ENCODE assay signal across 31 cellular contexts in genomic region chr16:64543401-64543800, GRCh38.
"Had no signal": no experiment of that assay in that cellular context is flagged by ENCODE, and none has a peak within 500 bp of the region (broad histone marks: within the 10 kb centered on the region; RNA-seq: fewer than 3 reads in every experiment).

No MANE protein-coding gene starts in this region.

- H3K27me3 ChIP-seq: brain microvascular endothelial cell, heart right ventricle, neural progenitor cell, sigmoid colon, stomach, thyroid gland had no signal

- DNase-seq: activated CD4-positive, alpha-beta T cell treated with anti-CD3 and anti-CD28 coated beads for 48 hours; activated CD4-positive, alpha-beta T cell treated with anti-CD3 and anti-CD28 coated beads, Interleukin-2, amount 50 U/mL, for 48 hours; activated CD8-positive, alpha-beta memory T cell treated with anti-CD3 and anti-CD28 coated beads, Interleukin-2, amount 50 U/mL, for 48 hours; activated gamma-delta T cell; activated naive CD4-positive, alpha-beta T cell treated with anti-CD3 and anti-CD28 coated beads, Interleukin-2, amount 10 ng/mL, durations not matched to agents 7 days and 5 days; activated naive CD8-positive, alpha-beta T cell treated with anti-CD3 and anti-CD28 coated beads, Interleukin-2, amount 10 ng/mL, durations not matched to agents 7 days and 5 days; activated T-cell treated with anti-CD3 and anti-CD28 coated beads, Interleukin-2, amount 50 U/mL, for 24 hours; amniotic stem cell; brain microvascular endothelial cell; endodermal cell; foreskin melanocyte; heart right ventricle; midbrain; naive thymus-derived CD8-positive, alpha-beta T cell; occipital lobe; psoas muscle; sigmoid colon; stimulated activated CD4-positive, alpha-beta T cell treated with anti-CD3 and anti-CD28 coated beads, Interleukin-1b, Interleukin-23, amount 100 ng/mL, for 48 hours; stimulated activated CD4-positive, alpha-beta T cell treated with anti-CD3 and anti-CD28 coated beads, Interleukin-4, amount 100 ng/mL, for 4 hours; stimulated activated CD8-positive, alpha-beta memory T cell treated with anti-CD3 and anti-CD28 coated beads, Interleukin-4, amount 100 ng/mL, for 48 hours; stomach; T1000; thyroid gland; WERI-Rb-1 had no signal

- H3K27me3 Mint-ChIP-seq: activated naive CD4-positive, alpha-beta T cell treated with anti-CD3 and anti-CD28 coated beads, Interleukin-2, amount 10 ng/mL, durations not matched to agents 7 days and 5 days; activated naive CD8-positive, alpha-beta T cell treated with anti-CD3 and anti-CD28 coated beads, Interleukin-2, amount 10 ng/mL, durations not matched to agents 7 days and 5 days; activated T-cell treated with anti-CD3 and anti-CD28 coated beads, Interleukin-2, amount 50 U/mL, for 24 hours; memory B cell; naive thymus-derived CD8-positive, alpha-beta T cell; stimulated activated memory B cell treated with anti-CD40 and anti-IgM and Interleukin-4, amounts not matched to agents 10 μg/mL and 1 μg/mL and 100 μg/mL, for 72 hours had no signal

- H2AFZ ChIP-seq: neural progenitor cell, parathyroid adenoma had no signal

- H3K4me1 Mint-ChIP-seq: activated naive CD4-positive, alpha-beta T cell treated with anti-CD3 and anti-CD28 coated beads, Interleukin-2, amount 10 ng/mL, durations not matched to agents 7 days and 5 days; activated naive CD8-positive, alpha-beta T cell treated with anti-CD3 and anti-CD28 coated beads, Interleukin-2, amount 10 ng/mL, durations not matched to agents 7 days and 5 days; endodermal cell; memory B cell; naive thymus-derived CD8-positive, alpha-beta T cell; stimulated activated memory B cell treated with anti-CD40 and anti-IgM and Interleukin-4, amounts not matched to agents 10 μg/mL and 1 μg/mL and 100 μg/mL, for 72 hours had no signal

- H3K9me3 ChIP-seq: psoas muscle, sigmoid colon, stomach, thyroid gland had no signal

- H3K27ac Mint-ChIP-seq: activated naive CD4-positive, alpha-beta T cell treated with anti-CD3 and anti-CD28 coated beads, Interleukin-2, amount 10 ng/mL, durations not matched to agents 7 days and 5 days; activated naive CD8-positive, alpha-beta T cell treated with anti-CD3 and anti-CD28 coated beads, Interleukin-2, amount 10 ng/mL, durations not matched to agents 7 days and 5 days; activated T-cell treated with anti-CD3 and anti-CD28 coated beads, Interleukin-2, amount 50 U/mL, for 24 hours; endodermal cell; memory B cell; naive thymus-derived CD8-positive, alpha-beta T cell; neural progenitor cell; stimulated activated memory B cell treated with anti-CD40 and anti-IgM and Interleukin-4, amounts not matched to agents 10 μg/mL and 1 μg/mL and 100 μg/mL, for 72 hours had no signal

- H3K4me2 ChIP-seq: neural progenitor cell, smooth muscle cell had no signal

- H3K4me3 ChIP-seq: heart right ventricle, neural progenitor cell, psoas muscle, sigmoid colon, smooth muscle cell, stomach, thyroid gland had no signal

- H3K36me3 ChIP-seq: brain microvascular endothelial cell, heart right ventricle, sigmoid colon, stomach, thyroid gland, WERI-Rb-1 had no signal

- H3K79me2 ChIP-seq: parathyroid adenoma had no signal

- ATAC-seq: activated CD4-positive, CD25-positive, alpha-beta regulatory T cell treated with anti-CD3 and anti-CD28 coated beads, Interleukin-2, amount 50 U/mL, for 24 hours; esophagus mucosa; heart right ventricle; naive thymus-derived CD8-positive, alpha-beta T cell; psoas muscle; stimulated activated memory B cell treated with anti-CD40 and anti-IgM and Interleukin-4, amounts not matched to agents 10 μg/mL and 1 μg/mL and 100 μg/mL, for 72 hours had no signal

- H3K9ac ChIP-seq: neural progenitor cell, parathyroid adenoma had no signal

- H3K4me1 ChIP-seq: heart right ventricle, parathyroid adenoma, psoas muscle, sigmoid colon, stomach, thyroid gland had no signal

- H3K36me3 Mint-ChIP-seq: activated naive CD4-positive, alpha-beta T cell treated with anti-CD3 and anti-CD28 coated beads, Interleukin-2, amount 10 ng/mL, durations not matched to agents 7 days and 5 days; activated naive CD8-positive, alpha-beta T cell treated with anti-CD3 and anti-CD28 coated beads, Interleukin-2, amount 10 ng/mL, durations not matched to agents 7 days and 5 days; memory B cell; neural progenitor cell; stimulated activated memory B cell treated with anti-CD40 and anti-IgM and Interleukin-4, amounts not matched to agents 10 μg/mL and 1 μg/mL and 100 μg/mL, for 72 hours had no signal

- H3K4me3 Mint-ChIP-seq: activated naive CD4-positive, alpha-beta T cell treated with anti-CD3 and anti-CD28 coated beads, Interleukin-2, amount 10 ng/mL, durations not matched to agents 7 days and 5 days; activated naive CD8-positive, alpha-beta T cell treated with anti-CD3 and anti-CD28 coated beads, Interleukin-2, amount 10 ng/mL, durations not matched to agents 7 days and 5 days; activated T-cell treated with anti-CD3 and anti-CD28 coated beads, Interleukin-2, amount 50 U/mL, for 24 hours; endodermal cell; memory B cell; naive thymus-derived CD8-positive, alpha-beta T cell; neural progenitor cell; stimulated activated memory B cell treated with anti-CD40 and anti-IgM and Interleukin-4, amounts not matched to agents 10 μg/mL and 1 μg/mL and 100 μg/mL, for 72 hours had no signal

- H3K27ac ChIP-seq: brain microvascular endothelial cell, heart right ventricle, neural progenitor cell, parathyroid adenoma, psoas muscle, sigmoid colon, stomach, thyroid gland, WERI-Rb-1 had no signal
